19 cellular contexts compared by ENCODE assay signal in genomic region chr4:74529284-74530041, GRCh38.
DNase-seq lines count a peak whose midpoint lies in the region; ATAC-seq, FAIRE-seq and TF ChIP-seq lines count a peak whose summit lies in the region.
"Had no signal": no experiment of that assay in that cellular context is flagged by ENCODE, and none has a peak within 500 bp of the region (broad histone marks: within the 10 kb centered on the region; RNA-seq: fewer than 3 reads in every experiment).

No MANE protein-coding gene starts in this region.

- intact Hi-C loops in sciatic nerve (cut with DNase I) (no loop called here), prostate gland (cut with DNase I) (no loop called here)

- H3K4me3 ChIP-seq in astrocyte (ENCODE audit: insufficient read depth, low read depth, low read length) = no peak overlapping the region
- no peak overlapping the region for H3K4me3 ChIP-seq in prostate gland
- H3K4me3 ChIP-seq: BLaER1 treated with 17β-estradiol and CSF1 and Interleukin-3, amounts not matched to agents 10 nM and 100 nM; GM23248 had no signal

- FAIRE-seq in astrocyte (lab: Jason Lieb, UNC) = peak; percentile 37
- FAIRE-seq: GM12892, GM19239 had no signal

- peaks cover 5% of the 10 kb centered on the region for H3K4me1 Mint-ChIP-seq in astrocyte (ENCODE audit: low read depth, unreplicated experiment)

- H3K9me3 Mint-ChIP-seq in astrocyte (ENCODE audit: unreplicated experiment) = no peaks in the 10 kb centered on the region
- H3K9me3 Mint-ChIP-seq: HFFc6 had no signal

- no peaks in the 10 kb centered on the region for H3K36me3 ChIP-seq in astrocyte (ENCODE audit: insufficient read depth, low read length)
- H3K36me3 ChIP-seq in prostate gland = no peaks in the 10 kb centered on the region
- H3K36me3 ChIP-seq: BLaER1 treated with 17β-estradiol and CSF1 and Interleukin-3, amounts not matched to agents 10 nM and 100 nM had no signal

- DNase-seq in NCI-H526 (lab: John Stamatoyannopoulos, UW) (peak; percentile 40 to 46), astrocyte (ENCODE audit: low read depth) (no peak), globus pallidus (ENCODE audit: low spot score) (peak; percentile 30), sciatic nerve (ENCODE audit: low spot score) (no peak), prostate gland (ENCODE audit: low spot score) (no peak), NCI-H146 treated with DMSO at 0.1 percent for 48 hours (lab: John Stamatoyannopoulos, UW; ENCODE audit: unreplicated experiment) (no peak)
- DNase-seq: GM23248, HFFc6, KG1, NCI-H1092 treated with DMSO at 0.1 percent for 48 hours, NCI-H187, NCI-H446, NCI-H82, SHP77 had no signal

- no peaks in the 10 kb centered on the region for H3K4me1 ChIP-seq in astrocyte (ENCODE audit: insufficient read depth, low read length)
- no peaks in the 10 kb centered on the region for H3K4me1 ChIP-seq in prostate gland (replicated peaks)
- H3K4me1 ChIP-seq: BLaER1 treated with 17β-estradiol and CSF1 and Interleukin-3, amounts not matched to agents 10 nM and 100 nM had no signal

- H3K27me3 Mint-ChIP-seq in astrocyte (ENCODE audit: low read depth, unreplicated experiment) = no peaks in the 10 kb centered on the region

- ATAC-seq in sciatic nerve (peak; percentile 72), HG03520 (IDR thresholded peaks at IDR 0.05; ENCODE audit: unreplicated experiment) (no peak)
- ATAC-seq: Panc1 had no signal

- no peak overlapping the region for H3K27ac ChIP-seq in astrocyte (ENCODE audit: low read depth, low read length)
- H3K27ac ChIP-seq in prostate gland = no peak overlapping the region
- H3K27ac ChIP-seq: BLaER1 treated with 17β-estradiol and CSF1 and Interleukin-3, amounts not matched to agents 10 nM and 100 nM; GM23248 had no signal

- H2AFZ ChIP-seq in astrocyte (ENCODE audit: low read depth, low read length) = no peak overlapping the region
- H2AFZ ChIP-seq: GM23248 had no signal

- no peaks in the 10 kb centered on the region for H3K36me3 Mint-ChIP-seq in astrocyte (ENCODE audit: low read depth, unreplicated experiment)

- no peaks in the 10 kb centered on the region for H4K20me1 ChIP-seq in astrocyte (ENCODE audit: insufficient read depth, low read length)
- H4K20me1 ChIP-seq: BLaER1 treated with 17β-estradiol and CSF1 and Interleukin-3, amounts not matched to agents 10 nM and 100 nM had no signal

- TF ChIP-seq POLR2A in prostate gland (IDR thresholded peaks at IDR 0.05) = no peak

- WGBS in prostate gland = 75% methylated on average over 11 of the region's 11 CpGs

- no peak overlapping the region for H3K4me3 Mint-ChIP-seq in astrocyte (ENCODE audit: unreplicated experiment)
- H3K4me3 Mint-ChIP-seq: HFFc6 had no signal

- H3K27me3 ChIP-seq in astrocyte (ENCODE audit: insufficient read depth, low read length) = no peaks in the 10 kb centered on the region
- no peaks in the 10 kb centered on the region for H3K27me3 ChIP-seq in prostate gland (replicated peaks; ENCODE audit: insufficient read depth)
- H3K27me3 ChIP-seq: BLaER1 treated with 17β-estradiol and CSF1 and Interleukin-3, amounts not matched to agents 10 nM and 100 nM had no signal

- no peaks in the 10 kb centered on the region for H3K79me2 ChIP-seq in astrocyte (ENCODE audit: insufficient read depth, low read length)

- no peak for TF ChIP-seq CTCF in astrocyte (IDR thresholded peaks at IDR 0.05; ENCODE audit: insufficient read depth, low read depth, low read length)
- TF ChIP-seq CTCF in prostate gland (IDR thresholded peaks at IDR 0.05) = no peak

- H3K9ac ChIP-seq in astrocyte (ENCODE audit: low read length) = no peak overlapping the region
- H3K9ac ChIP-seq: BLaER1 treated with 17β-estradiol and CSF1 and Interleukin-3, amounts not matched to agents 10 nM and 100 nM; GM23248 had no signal

- H3K9me3 ChIP-seq in astrocyte (ENCODE audit: insufficient read depth, low read depth, low read length) (no peaks in the 10 kb centered on the region), prostate gland (no peaks in the 10 kb centered on the region)
- H3K9me3 ChIP-seq: BLaER1 treated with 17β-estradiol and CSF1 and Interleukin-3, amounts not matched to agents 10 nM and 100 nM had no signal

- no peak overlapping the region for H3K27ac Mint-ChIP-seq in astrocyte (ENCODE audit: unreplicated experiment)
- H3K27ac Mint-ChIP-seq: HFFc6 had no signal

- no peak overlapping the region for H3K4me2 ChIP-seq in astrocyte (ENCODE audit: low read length)
- H3K4me2 ChIP-seq: BLaER1 treated with 17β-estradiol and CSF1 and Interleukin-3, amounts not matched to agents 10 nM and 100 nM had no signal

Comparison
In these comparisons a context has a peak if more than half of its experiments do, and no peak if none do; other contexts are left out.
1. DNase-seq: peak in NCI-H526 (2 of 2) and globus pallidus (single experiment); none in astrocyte (single experiment), sciatic nerve (single experiment), prostate gland (single experiment) and NCI-H146 treated with DMSO at 0.1 percent for 48 hours (single experiment).